In the genomic region with DNA sequence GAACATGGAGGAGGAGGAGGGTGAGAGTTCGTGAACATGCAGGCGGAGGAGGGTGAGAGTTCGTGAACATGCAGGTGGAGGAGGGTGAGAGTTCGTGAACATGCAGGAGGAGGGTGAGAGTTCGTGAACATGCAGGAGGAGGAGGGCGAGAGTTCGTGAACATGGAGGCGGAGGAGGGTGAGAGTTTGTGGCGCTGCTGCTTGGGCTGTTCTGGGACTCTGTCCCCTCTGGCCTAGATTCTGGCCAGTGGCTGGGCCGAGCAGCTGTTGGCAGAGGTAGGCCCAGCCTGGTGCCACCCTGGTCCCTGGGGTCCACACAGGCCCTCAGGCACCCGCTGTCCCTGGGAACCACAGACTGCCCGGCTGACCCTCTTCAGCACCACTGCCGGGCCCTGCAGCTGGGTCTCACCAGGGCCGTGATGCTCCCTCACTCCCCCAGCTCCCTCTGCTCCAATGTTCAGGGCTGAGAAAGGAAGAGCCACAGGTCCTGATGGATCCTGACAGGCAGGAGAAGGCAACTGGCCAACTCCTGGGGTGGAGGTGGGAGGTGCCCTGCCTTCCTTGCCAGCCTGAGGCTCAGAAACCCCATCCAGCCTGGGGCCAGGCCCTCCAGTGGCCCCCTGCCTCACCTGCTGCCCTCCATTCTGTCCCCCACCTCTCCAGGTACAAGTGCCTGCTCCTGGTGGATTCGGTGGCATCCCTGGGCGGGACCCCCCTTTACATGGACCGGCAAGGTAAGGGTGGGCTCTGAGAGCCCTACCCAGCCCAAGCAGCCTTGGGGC, we compare ENCODE assay signal across 15 cellular contexts.
"Had no signal": no experiment of that assay in that cellular context is flagged by ENCODE, and none has a peak within 500 bp of the region (broad histone marks: within the 10 kb centered on the region; RNA-seq: fewer than 3 reads in every experiment).

No MANE protein-coding gene starts in this region.

- H3K36me3 ChIP-seq: adrenal gland, esophagus muscularis mucosa, upper lobe of right lung had no signal

- H3K27me3 ChIP-seq: adrenal gland, upper lobe of right lung had no signal

- H3K27ac ChIP-seq: adrenal gland, coronary artery, esophagus muscularis mucosa, upper lobe of right lung had no signal

- H3K9me3 ChIP-seq: adrenal gland, esophagus muscularis mucosa, upper lobe of right lung had no signal

- DNase-seq: activated CD4-positive, alpha-beta T cell treated with anti-CD3 and anti-CD28 coated beads, Interleukin-2, amount 50 U/mL, for 48 hours; activated CD4-positive, CD25-positive, alpha-beta regulatory T cell treated with anti-CD3 and anti-CD28 coated beads, Interleukin-2, amount 50 U/mL, for 72 hours; adrenal gland; central memory CD4-positive, alpha-beta T cell; effector CD4-positive, alpha-beta T cell; hypothalamus; left ventricle myocardium superior; nucleus accumbens; stimulated activated CD4-positive, alpha-beta T cell treated with anti-CD3 and anti-CD28 coated beads, Interleukin-1b, Interleukin-23, amount 100 ng/mL, for 48 hours; stimulated activated naive CD8-positive, alpha-beta T cell treated with anti-CD3 and anti-CD28 coated beads, Interleukin-15, amount 100 ng/mL, for 72 hours; upper lobe of right lung had no signal

- ATAC-seq: left ventricle myocardium superior; natural killer cell treated with Interleukin-12 subunit alpha and Interleukin-12 subunit beta and Interleukin-15 and Interleukin-18, amount 100 ng/mL, for 72 hours; sciatic nerve; stimulated activated naive CD8-positive, alpha-beta T cell treated with anti-CD3 and anti-CD28 coated beads, Interleukin-15, amount 100 ng/mL, for 72 hours; upper lobe of right lung had no signal

- H3K4me1 ChIP-seq: adrenal gland, esophagus muscularis mucosa, upper lobe of right lung had no signal

- H3K4me3 ChIP-seq: adrenal gland, coronary artery, esophagus muscularis mucosa, upper lobe of right lung had no signal
